Comparison of ENCODE assay signal across 8 cellular contexts in genomic region chr13:76992548-76993001, GRCh38. TPM values are rescaled to one million over a fixed set of nuclear protein-coding genes. Genes with fewer than 3 reads are reported as not detected.
A peak's percentile ranks its signal among the peaks of the same experiment; 100 is the strongest.
DNase-seq lines count a peak whose midpoint lies in the region; ATAC-seq lines count a peak whose summit lies in the region.

No MANE protein-coding gene starts in this region.

- peaks cover 11 to 26% of the 10 kb centered on the region in 2 donors for H3K36me3 Mint-ChIP-seq in activated naive CD4-positive, alpha-beta T cell treated with anti-CD3 and anti-CD28 coated beads, Interleukin-2, amount 50 U/mL, for 72 hours

- H3K27ac Mint-ChIP-seq in activated naive CD4-positive, alpha-beta T cell treated with anti-CD3 and anti-CD28 coated beads, Interleukin-2, amount 50 U/mL, for 72 hours, result peak overlapping the region; percentile 97 to 98

- DNase-seq in NCI-H345 (lab: John Stamatoyannopoulos, UW) (peak; percentile 14), NCI-H345 treated with DMSO at 0.1 percent for 48 hours (lab: John Stamatoyannopoulos, UW; ENCODE audit: unreplicated experiment) (no peak), M059J (ENCODE audit: low read depth) (peak; percentile 28), left ventricle myocardium superior (peak; percentile 34), pons (ENCODE audit: low spot score) (peak; percentile 39), KG1 (lab: John Stamatoyannopoulos, UW) (no peak), kidney glomerular epithelial cell (lab: John Stamatoyannopoulos, UW) (no peak)
- DNase-seq in activated naive CD4-positive, alpha-beta T cell treated with anti-CD3 and anti-CD28 coated beads, Interleukin-2, amount 50 U/mL, for 72 hours (ENCODE audit: low spot score in 2 of 2), result peak; percentile 8 to 59

- no peak for ATAC-seq in activated naive CD4-positive, alpha-beta T cell treated with anti-CD3 and anti-CD28 coated beads, Interleukin-2, amount 50 U/mL, for 72 hours
- peak; percentile 11 for ATAC-seq in left ventricle myocardium superior

- H3K9me3 Mint-ChIP-seq in activated naive CD4-positive, alpha-beta T cell treated with anti-CD3 and anti-CD28 coated beads, Interleukin-2, amount 50 U/mL, for 72 hours, result no peaks in the 10 kb centered on the region

- intact Hi-C loops in left ventricle myocardium superior (cut with micrococcal nuclease), result no loop called here

RNA-seq across cellular contexts. Expression of gene CLN5, which starts 0.7 kb away (rescaled TPM):
- total RNA-seq in M059J (2014; rRNA removed; shearing (Covaris generic)), result 21.3 and 23.3 TPM in 2 replicates
- 10 to 100 TPM in 1 of 2 donors, 1 to 10 TPM in 1; 9.6 to 12.5 TPM for total RNA-seq in activated naive CD4-positive, alpha-beta T cell treated with anti-CD3 and anti-CD28 coated beads, Interleukin-2, amount 50 U/mL, for 72 hours
- 16.8 TPM for total RNA-seq in left ventricle myocardium superior

RNA-seq across cellular contexts. Expression of gene FBXL3, which starts 34.4 kb away (rescaled TPM):
- total RNA-seq in M059J (2014; rRNA removed; shearing (Covaris generic)), result 24.3 and 27.3 TPM in 2 replicates
- 10 to 100 TPM; 32.0 to 39.0 TPM for total RNA-seq in activated naive CD4-positive, alpha-beta T cell treated with anti-CD3 and anti-CD28 coated beads, Interleukin-2, amount 50 U/mL, for 72 hours
- total RNA-seq in left ventricle myocardium superior, result 31.7 TPM

RNA-seq across cellular contexts. Expression of gene ACOD1, which starts 44.3 kb away (rescaled TPM):
- total RNA-seq in M059J (2014; rRNA removed; shearing (Covaris generic)), result not detected in 2 replicates
- total RNA-seq in activated naive CD4-positive, alpha-beta T cell treated with anti-CD3 and anti-CD28 coated beads, Interleukin-2, amount 50 U/mL, for 72 hours, result not detected
- not detected for total RNA-seq in left ventricle myocardium superior

Comparison
In these comparisons a context has a peak if more than half of its experiments do, and no peak if none do; other contexts are left out.
1. DNase-seq: peak in NCI-H345 (single experiment), M059J (single experiment), activated naive CD4-positive, alpha-beta T cell treated with anti-CD3 and anti-CD28 coated beads, Interleukin-2, amount 50 U/mL, for 72 hours (2 of 2), left ventricle myocardium superior (single experiment) and pons (single experiment); none in NCI-H345 treated with DMSO at 0.1 percent for 48 hours (single experiment), KG1 (single experiment) and kidney glomerular epithelial cell (single experiment).